Comparison of ENCODE assay signal across 17 cellular contexts in genomic region chr2:126935774-126936173, GRCh38. TPM values are rescaled to one million over a fixed set of nuclear protein-coding genes. Genes with fewer than 3 reads are reported as not detected.
DNase-seq lines count a peak whose midpoint lies in the region; ATAC-seq lines count a peak whose summit lies in the region.
"Had no signal": no experiment of that assay in that cellular context is flagged by ENCODE, and none has a peak within 500 bp of the region (broad histone marks: within the 10 kb centered on the region; RNA-seq: fewer than 3 reads in every experiment).

No MANE protein-coding gene starts in this region.

- ATAC-seq in naive B cell (ENCODE audit: low read depth in 2 of 2) (peak in 1 of 2 donors; percentile 40), GM18498 (IDR thresholded peaks at IDR 0.05; ENCODE audit: unreplicated experiment) (no peak), HG03025 (IDR thresholded peaks at IDR 0.05; ENCODE audit: low FRiP score, unreplicated experiment) (no peak)

- peak overlapping the region in 2 of 8 donors; percentile 6 to 10 for H3K4me3 Mint-ChIP-seq in naive B cell

- peaks cover 0 to 3% (median 0%) of the 10 kb centered on the region in 7 donors for H3K9me3 Mint-ChIP-seq in naive B cell

- peak; percentile 16 for DNase-seq in NCI-H2227 treated with DMSO at 0.1 percent for 48 hours (lab: John Stamatoyannopoulos, UW)
- DNase-seq in NCI-H2227 (lab: John Stamatoyannopoulos, UW; ENCODE audit: unreplicated experiment): no peak
- peak; percentile 60 for DNase-seq in NAMALWA (ENCODE audit: low spot score)
- no peak for DNase-seq in naive B cell
- no peak for DNase-seq in HK-2 (ENCODE audit: unreplicated experiment)
- no peak for DNase-seq in T-helper 9 cell
- DNase-seq: ACHN; EL; GF-D8; MG63; NCI-H1092 treated with DMSO at 0.1 percent for 48 hours; NCI-H1436 treated with DMSO at 0.1 percent for 48 hours; NCI-H345; NK-92 treated with Interleukin-12 subunit alpha and Interleukin-12 subunit beta, amount 100 ng/mL, for 24 hours; SK-N-SH had no signal

- H3K4me1 Mint-ChIP-seq in naive B cell: peaks cover 10 to 13% (median 12%) of the 10 kb centered on the region in 3 donors

- peaks cover 5 to 12% (median 8%) of the 10 kb centered on the region in 3 donors for H3K27me3 Mint-ChIP-seq in naive B cell

- H3K36me3 Mint-ChIP-seq in naive B cell: peaks cover 0 to under 1% of the 10 kb centered on the region in 2 donors

- peak overlapping the region in 4 of 6 donors; percentile 4 to 48 (median 24) for H3K27ac Mint-ChIP-seq in naive B cell

RNA-seq across cellular contexts. Expression of gene TEX51, which starts 37.1 kb away (rescaled TPM):
- not detected for polyA plus RNA-seq in naive B cell (ENCODE audit: low read depth in 6 of 6)
- polyA plus RNA-seq: SK-N-SH had no signal

Comparison
In these comparisons a context has a peak if more than half of its experiments do, and no peak if none do; other contexts are left out.
1. DNase-seq: peak in NCI-H2227 treated with DMSO at 0.1 percent for 48 hours (single experiment) and NAMALWA (single experiment); none in NCI-H2227 (single experiment), naive B cell (single experiment), HK-2 (single experiment) and T-helper 9 cell (single experiment).